In the genomic region with DNA sequence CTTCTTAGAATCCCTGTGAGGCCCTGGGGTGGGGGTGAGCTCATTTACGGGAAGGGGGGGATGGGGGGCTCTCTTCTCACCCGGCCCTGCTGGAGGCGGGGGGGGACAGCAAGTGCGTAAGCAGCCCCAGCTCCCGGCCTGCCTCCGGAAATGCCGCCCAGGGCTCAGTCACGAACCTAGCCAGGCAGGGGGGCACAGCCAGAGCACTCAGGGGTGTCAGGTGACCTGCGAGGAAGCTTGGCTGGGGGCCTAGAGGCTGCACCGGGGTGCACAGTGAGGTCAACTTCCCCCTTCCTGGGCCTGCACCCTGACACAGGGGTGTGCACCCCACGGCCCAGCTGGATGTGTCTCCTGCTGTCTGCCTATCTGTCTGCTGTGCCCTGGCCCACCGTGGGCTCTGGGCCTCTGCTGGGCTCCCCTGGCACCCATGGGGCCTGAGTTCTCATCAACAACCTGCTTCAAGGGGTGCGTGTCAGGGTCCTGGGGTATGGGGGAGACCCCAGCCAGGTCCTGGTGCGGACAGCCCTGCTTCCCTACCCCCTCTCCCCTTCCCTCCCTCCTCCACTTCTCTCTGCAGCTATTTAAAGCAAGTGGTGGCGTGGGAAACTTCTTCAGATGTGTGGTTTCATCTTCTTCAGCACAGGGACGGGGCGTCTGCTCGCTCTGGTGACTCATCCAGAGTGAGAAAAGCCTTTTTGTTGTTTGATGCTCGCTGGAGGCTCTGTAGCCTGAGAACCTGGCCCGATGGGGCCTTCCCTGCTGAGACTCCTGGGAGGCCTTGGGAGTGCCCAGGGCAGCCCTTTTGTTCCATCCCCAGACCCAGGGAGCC, we compare ENCODE assay signal across 8 cellular contexts.
A peak's percentile ranks its signal among the peaks of the same experiment; 100 is the strongest.
DNase-seq lines count a peak whose midpoint lies in the region; ATAC-seq and TF ChIP-seq lines count a peak whose summit lies in the region.

No MANE protein-coding gene starts in this region.

- no peaks in the 10 kb centered on the region for H3K36me3 ChIP-seq in SJCRH30

- ATAC-seq in GM19023 (IDR thresholded peaks at IDR 0.05; ENCODE audit: unreplicated experiment) (peak; percentile 67), HG03159 (IDR thresholded peaks at IDR 0.05; ENCODE audit: unreplicated experiment) (peak; percentile 75)

- CTCF ChIA-PET in AG04450 (lab: Charles Lee) = interaction anchor here (0.6 to 1.4 kb wide), 2 partner anchors 15 to 89 kb away, joined by 5 to 9 read pairs; no protein-coding TSS in a partner anchor

- H3K9me3 ChIP-seq in AG04450 (ENCODE audit: control insufficient read depth, insufficient read depth, low read length) = no peaks in the 10 kb centered on the region; the same call in 1 of the 2 replicates
- H3K9me3 ChIP-seq in SJCRH30 (replicated peaks) = no peaks in the 10 kb centered on the region

- POLR2A ChIA-PET in AG04450 (lab: Yijun Ruan, JAX) = interaction anchor here (0.7 to 1.1 kb wide), 4 partner anchors 58 to 278 kb away, joined by 3 to 9 read pairs (median 3); partner anchors contain the start of genes CLIC4 and SYF2

- TF ChIP-seq CTCF in AG04450 (IDR thresholded peaks at IDR 0.05; ENCODE audit: low read depth, low read length) (no peak), retinal pigment epithelial cell (conservative IDR thresholded peaks at IDR 0.05; ENCODE audit: low read depth, low read length) (no peak)

- DNase-seq in AG04450 (ENCODE audit: low read depth, low spot score) (peak; percentile 62), SJCRH30 (peak; percentile 62 to 78), cardiac septum (ENCODE audit: low spot score) (peak; percentile 84), retinal pigment epithelial cell (ENCODE audit: low read depth) (peak; percentile 91), NCI-H1694 (lab: John Stamatoyannopoulos, UW) (no peak)
- peak; percentile 90 for DNase-seq in activated naive CD4-positive, alpha-beta T cell treated with Interleukin-2 at 50 U/mL for 16 hours

- intact Hi-C loops in cardiac septum (cut with DNase I) = no loop called here

- H3K27ac ChIP-seq in AG04450 (ENCODE audit: low read depth, low read length) (peak overlapping the region; percentile 82), SJCRH30 (no peak overlapping the region)

- H3K27me3 ChIP-seq in AG04450 (ENCODE audit: control insufficient read depth, insufficient read depth, low read length) (peaks cover 3% of the 10 kb centered on the region), SJCRH30 (no peaks in the 10 kb centered on the region)

- H3K4me1 ChIP-seq in SJCRH30 = peaks cover 4% of the 10 kb centered on the region; the same call in 1 of the 2 replicates

- no peak overlapping the region for H3K4me3 ChIP-seq in AG04450 (ENCODE audit: low read depth, low read length)
- no peak overlapping the region for H3K4me3 ChIP-seq in SJCRH30
- no peak overlapping the region for H3K4me3 ChIP-seq in retinal pigment epithelial cell (ENCODE audit: low read length)
